ENCODE assay signal across 24 cellular contexts in the genomic region with DNA sequence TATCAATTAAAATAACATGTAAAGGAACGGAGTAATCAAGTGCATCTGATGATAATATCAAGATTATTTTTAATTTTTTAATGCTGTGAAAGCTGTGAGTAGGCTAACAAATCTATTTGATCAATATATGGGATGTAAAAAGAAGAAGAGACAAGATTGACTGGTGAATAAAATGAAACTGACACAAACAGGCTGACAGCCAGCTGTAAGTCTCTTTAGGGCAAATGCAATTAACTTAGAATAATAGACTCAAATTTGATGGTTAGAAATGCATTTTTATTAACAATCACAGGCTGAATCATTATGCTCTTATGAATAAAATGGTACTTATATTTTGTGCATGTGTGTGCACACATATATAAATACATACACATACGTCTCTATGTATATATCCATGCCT.
"Had no signal": no experiment of that assay in that cellular context is flagged by ENCODE, and none has a peak within 500 bp of the region (broad histone marks: within the 10 kb centered on the region; RNA-seq: fewer than 3 reads in every experiment).

No MANE protein-coding gene starts in this region.

- DNase-seq: naive thymus-derived CD4-positive, alpha-beta T cell; natural killer cell; nucleus accumbens; pancreas; right cardiac atrium; right lobe of liver; sigmoid colon; small intestine; stimulated activated CD4-positive, alpha-beta T cell treated with anti-CD3 and anti-CD28 coated beads, Interleukin-15, amount 100 ng/mL, for 24 hours; stimulated activated CD4-positive, alpha-beta T cell treated with anti-CD3 and anti-CD28 coated beads, Interleukin-2, amount 100 ng/mL, for 24 hours; stimulated activated CD4-positive, alpha-beta T cell treated with anti-CD3 and anti-CD28 coated beads, Interleukin-2, amount 100 ng/mL, for 48 hours; stimulated activated CD4-positive, alpha-beta T cell treated with anti-CD3 and anti-CD28 coated beads, Interleukin-4, amount 100 ng/mL, for 24 hours; stimulated activated naive B cell treated with anti-CD40 and anti-IgM and Interleukin-4, amounts not matched to agents 10 μg/mL and 1 μg/mL and 100 μg/mL, for 72 hours; stimulated activated naive CD4-positive, alpha-beta T cell treated with Interleukin-2 at 50 U/mL for 16 hours; stomach; thyroid gland; trophoblast cell; upper lobe of left lung had no signal

- ATAC-seq: naive thymus-derived CD4-positive, alpha-beta T cell; natural killer cell; pancreas; right cardiac atrium; right lobe of liver; stimulated activated effector memory CD8-positive, alpha-beta T cell treated with anti-CD3 and anti-CD28 coated beads, Interleukin-12 subunit alpha, Interleukin-12 subunit beta, amount 100 ng/mL, for 72 hours; stimulated activated naive B cell treated with anti-CD40 and anti-IgM and Interleukin-4, amounts not matched to agents 10 μg/mL and 1 μg/mL and 100 μg/mL, for 72 hours had no signal

- H3K4me1 ChIP-seq: pancreas, prostate gland, right lobe of liver, sigmoid colon, stomach, thyroid gland, tibial nerve, upper lobe of left lung, vagina had no signal

- H3K27ac ChIP-seq: neutrophil, pancreas, prostate gland, right lobe of liver, sigmoid colon, stomach, thoracic aorta, thyroid gland, tibial nerve, upper lobe of left lung, vagina had no signal

- H3K9me3 ChIP-seq: neutrophil, pancreas, prostate gland, right lobe of liver, sigmoid colon, stomach, thoracic aorta, thyroid gland, upper lobe of left lung, vagina had no signal

- H3K36me3 ChIP-seq: neutrophil, pancreas, prostate gland, right lobe of liver, sigmoid colon, stomach, thoracic aorta, thyroid gland, tibial nerve, upper lobe of left lung, vagina had no signal

- H3K27me3 ChIP-seq: neutrophil, pancreas, right lobe of liver, sigmoid colon, stomach, thyroid gland, tibial nerve, upper lobe of left lung, vagina had no signal

- H3K4me3 ChIP-seq: pancreas, prostate gland, right lobe of liver, sigmoid colon, stomach, thoracic aorta, thyroid gland, tibial nerve, upper lobe of left lung, vagina had no signal
